Comparison of ENCODE assay signal across 8 cellular contexts in the genomic region with DNA sequence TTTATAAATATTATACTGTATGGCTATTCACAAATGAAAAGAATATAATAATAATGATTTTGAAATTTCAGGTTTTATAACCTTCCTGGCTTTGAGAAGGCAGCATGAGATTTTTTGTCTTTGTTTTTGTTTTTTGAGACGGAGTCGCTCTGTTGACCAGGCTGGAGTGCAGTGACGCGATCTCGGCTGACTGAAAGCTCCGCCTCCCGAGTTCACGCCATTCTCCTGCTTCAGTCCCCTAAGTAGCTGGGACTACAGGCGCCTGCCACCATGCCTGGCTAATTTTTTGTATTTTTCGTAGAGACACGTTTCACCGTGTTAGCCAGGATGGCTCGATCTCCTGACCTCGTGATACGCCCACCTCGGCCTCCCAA.
DNase-seq lines count a peak whose midpoint lies in the region; ATAC-seq and TF ChIP-seq lines count a peak whose summit lies in the region.

No MANE protein-coding gene starts in this region.

- peaks cover 11 to 15% of the 10 kb centered on the region in 2 donors for H3K36me3 Mint-ChIP-seq in CD4-positive, alpha-beta memory T cell
- peaks cover 11% of the 10 kb centered on the region for H3K36me3 Mint-ChIP-seq in T-cell

- peaks cover 6 to 34% (median 18%) of the 10 kb centered on the region in 4 donors for H3K4me1 Mint-ChIP-seq in CD4-positive, alpha-beta memory T cell
- peaks cover 16 to 17% (median 17%) of the 10 kb centered on the region in 3 donors for H3K4me1 Mint-ChIP-seq in T-cell

- peak overlapping the region in 6 of 7 donors; percentile 73 to 99 (median 97) for H3K27ac Mint-ChIP-seq in CD4-positive, alpha-beta memory T cell
- peak overlapping the region; percentile 62 to 96 for H3K27ac Mint-ChIP-seq in T-cell

- DNase-seq in CD4-positive, alpha-beta memory T cell: peak in 1 of 5 donors; percentile 78
- DNase-seq in T-cell (peak in 29 of 34 experiments; percentile 8 to 79 (median 53)), dorsolateral prefrontal cortex (peak in 9 of 10 donors; percentile 31 to 77 (median 58)), psoas muscle (no peak), tibial artery (no peak), H7 (no peak), tibial nerve (ENCODE audit: low spot score in 2 of 2) (no peak)

- TF ChIP-seq POLR2A in tibial nerve (IDR thresholded peaks at IDR 0.05): no peak

- intact Hi-C loops in CD4-positive, alpha-beta memory T cell (cut with micrococcal nuclease): loop anchor here (1.0 to 10.0 kb wide), 2 partner anchors 64 to 125 kb away; a partner anchor contains a TSS
- intact Hi-C loops in dorsolateral prefrontal cortex (cut with DNase I): loop anchor here in 1 of 2 donors (5.0 kb wide), 1 partner anchor 62 kb away; a partner anchor contains a TSS
- intact Hi-C loops in psoas muscle (cut with DNase I): no loop called here
- intact Hi-C loops in tibial artery (cut with DNase I; ENCODE audit: low total_unique reads): no loop called here

- peak in 4 of 56 donors; percentile 2 to 38 (median 16) for TF ChIP-seq CTCF in dorsolateral prefrontal cortex (IDR thresholded peaks at IDR 0.05 in 54 of 56, conservative IDR thresholded peaks at IDR 0.05 in 2 of 56; ENCODE audit: low read depth in 1 of 56, partially characterized antibody in 56 of 56)
- TF ChIP-seq CTCF in psoas muscle (IDR thresholded peaks at IDR 0.05): no peak
- TF ChIP-seq CTCF in tibial artery (IDR thresholded peaks at IDR 0.05): no peak
- no peak for TF ChIP-seq CTCF in tibial nerve (IDR thresholded peaks at IDR 0.05)

- H3K9me3 Mint-ChIP-seq in CD4-positive, alpha-beta memory T cell: peaks cover 0 to 67% (median 20%) of the 10 kb centered on the region in 8 donors
- peaks cover 0 to 45% (median 22%) of the 10 kb centered on the region in 3 donors for H3K9me3 Mint-ChIP-seq in T-cell

- POLR2A ChIA-PET in CD4-positive, alpha-beta memory T cell (lab: Charles Lee; ENCODE audit: partially characterized antibody): interaction anchor here (0.7 to 2.6 kb wide), 18 partner anchors 11 to 1703 kb away, joined by 3 to 60 read pairs (median 4); a partner anchor contains a TSS
- POLR2A ChIA-PET in T-cell (lab: Charles Lee): interaction anchor here in 1 of 2 donors (0.5 to 1.7 kb wide), 7 partner anchors 64 to 1331 kb away, joined by 3 to 22 read pairs (median 3); a partner anchor contains a TSS

- no peaks in the 10 kb centered on the region for H3K27me3 ChIP-seq in CD4-positive, alpha-beta memory T cell (ENCODE audit: insufficient read depth, low read length)
- H3K27me3 ChIP-seq in dorsolateral prefrontal cortex: peaks cover 0 to 2% (median 0%) of the 10 kb centered on the region in 45 donors
- H3K27me3 ChIP-seq in psoas muscle (ENCODE audit: insufficient read depth in 3 of 3, low read length in 2 of 3): no peaks in the 10 kb centered on the region
- no peaks in the 10 kb centered on the region for H3K27me3 ChIP-seq in tibial artery
- no peaks in the 10 kb centered on the region for H3K27me3 ChIP-seq in H7 (ENCODE audit: control insufficient read depth, insufficient read depth, low read length)
- H3K27me3 ChIP-seq in tibial nerve: no peaks in the 10 kb centered on the region

- TF ChIP-seq EP300 in tibial nerve (IDR thresholded peaks at IDR 0.05): no peak

- no peaks in the 10 kb centered on the region for H3K4me1 ChIP-seq in CD4-positive, alpha-beta memory T cell (ENCODE audit: insufficient read depth, low read length)
- H3K4me1 ChIP-seq in psoas muscle: no peaks in the 10 kb centered on the region
- peaks cover 0 to 5% (median 0%) of the 10 kb centered on the region in 4 donors for H3K4me1 ChIP-seq in tibial artery
- H3K4me1 ChIP-seq in tibial nerve: no peaks in the 10 kb centered on the region

- no peak overlapping the region for H3K4me3 ChIP-seq in CD4-positive, alpha-beta memory T cell (ENCODE audit: low read length in 2 of 2)
- H3K4me3 ChIP-seq in dorsolateral prefrontal cortex (peak overlapping the region in 51 of 59 donors; percentile 9 to 87 (median 62)), psoas muscle (peak overlapping the region; percentile 67), tibial artery (peak overlapping the region in 1 of 2 donors; percentile 51), H7 (ENCODE audit: insufficient read depth, low read depth, low read length) (no peak overlapping the region), tibial nerve (peak overlapping the region in 2 of 4 donors; percentile 42 to 52)

- no peaks in the 10 kb centered on the region for H3K36me3 ChIP-seq in CD4-positive, alpha-beta memory T cell (ENCODE audit: insufficient read depth, low read length)
- H3K36me3 ChIP-seq in psoas muscle (ENCODE audit: insufficient read depth in 1 of 2, low read depth in 1 of 2) (no peaks in the 10 kb centered on the region), tibial artery (no peaks in the 10 kb centered on the region), H7 (replicated peaks; ENCODE audit: control insufficient read depth, insufficient read depth, low read length) (no peaks in the 10 kb centered on the region), tibial nerve (no peaks in the 10 kb centered on the region)

- H3K27me3 Mint-ChIP-seq in CD4-positive, alpha-beta memory T cell: no peaks in the 10 kb centered on the region
- no peaks in the 10 kb centered on the region for H3K27me3 Mint-ChIP-seq in T-cell

- peak overlapping the region; percentile 79 to 100 (median 96) for H3K4me3 Mint-ChIP-seq in CD4-positive, alpha-beta memory T cell
- peak overlapping the region; percentile 94 to 95 (median 94) for H3K4me3 Mint-ChIP-seq in T-cell

- CTCF ChIA-PET in CD4-positive, alpha-beta memory T cell (lab: Charles Lee; ENCODE audit: partially characterized antibody): interaction anchor here (0.8 to 3.0 kb wide), 7 partner anchors 11 to 130 kb away, joined by 3 to 9 read pairs (median 4); a partner anchor contains a TSS
- CTCF ChIA-PET in T-cell (lab: Charles Lee): interaction anchor here in 1 of 2 donors (1.0 to 1.5 kb wide), 5 partner anchors 16 to 86 kb away, joined by 3 to 19 read pairs (median 4); a partner anchor contains a TSS

- ATAC-seq in T-cell (replicated peaks in 1 of 4) (peak; percentile 45 to 63 (median 52)), psoas muscle (peak in 3 of 4 donors; percentile 23 to 52 (median 50)), esophagus mucosa (no peak)

- H3K9me3 ChIP-seq in CD4-positive, alpha-beta memory T cell (ENCODE audit: control insufficient read depth in 1 of 2, low read length in 2 of 2): peaks cover 0 to 5% of the 10 kb centered on the region in 2 donors
- H3K9me3 ChIP-seq in psoas muscle: no peaks in the 10 kb centered on the region
- H3K9me3 ChIP-seq in tibial artery: peaks cover 0 to 20% (median 3%) of the 10 kb centered on the region in 3 donors
- H3K9me3 ChIP-seq in tibial nerve: peaks cover 0 to 46% (median 5%) of the 10 kb centered on the region in 4 donors

- WGBS in psoas muscle, 3 donors: 50 to 79% (median 63%) methylated on average over 16 of the region's 16 CpGs
- WGBS in tibial nerve, 2 donors: 67 to 82% methylated on average over 16 of the region's 16 CpGs

- H3K27ac ChIP-seq in CD4-positive, alpha-beta memory T cell (ENCODE audit: low read depth, low read length): no peak overlapping the region
- peak overlapping the region in 49 of 59 donors; percentile 2 to 96 (median 79) for H3K27ac ChIP-seq in dorsolateral prefrontal cortex
- H3K27ac ChIP-seq in psoas muscle: peak overlapping the region; percentile 78
- H3K27ac ChIP-seq in tibial artery: peak overlapping the region in 1 of 2 donors; percentile 52
- H3K27ac ChIP-seq in tibial nerve: peak overlapping the region in 2 of 4 donors; percentile 48 to 49

Comparison
In these comparisons a context has a peak if more than half of its experiments do, and no peak if none do; other contexts are left out.
1. DNase-seq: peak in T-cell (29 of 34) and dorsolateral prefrontal cortex (9 of 10); none in psoas muscle (0 of 2), tibial artery (0 of 2), H7 (single experiment) and tibial nerve (0 of 2).
2. H3K4me3 ChIP-seq: peak in dorsolateral prefrontal cortex (51 of 59) and psoas muscle (single experiment); none in CD4-positive, alpha-beta memory T cell (0 of 2) and H7 (single experiment).